In the genomic region with DNA sequence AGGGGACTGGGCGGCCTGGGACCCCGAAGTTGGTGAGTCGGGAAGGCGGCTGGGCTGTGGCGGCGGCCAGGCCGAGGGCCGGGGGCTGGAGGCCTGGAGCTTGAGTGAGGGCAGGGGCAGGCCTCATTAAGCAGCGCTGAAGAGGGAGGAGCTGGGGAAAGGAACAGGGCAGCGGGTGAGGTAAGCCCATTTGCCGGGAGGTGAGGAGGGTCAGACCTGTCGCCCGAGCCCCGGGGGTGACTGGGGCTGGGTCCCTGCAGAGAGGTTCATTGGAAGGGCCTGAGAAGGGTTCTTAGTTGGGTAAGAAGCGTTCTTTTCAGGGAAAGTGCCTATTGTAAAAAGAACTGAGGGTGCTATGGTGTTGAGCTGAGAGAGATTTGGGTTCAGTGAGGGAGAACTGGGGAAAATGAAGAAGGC, we compare ENCODE assay signal across 7 cellular contexts. TPM values are rescaled to one million over a fixed set of nuclear protein-coding genes. Genes with fewer than 3 reads are reported as not detected.
DNase-seq lines count a peak whose midpoint lies in the region; ATAC-seq and TF ChIP-seq lines count a peak whose summit lies in the region.

No MANE protein-coding gene starts in this region.

- peak overlapping the region; percentile 95 to 97 for H3K4me3 ChIP-seq in foreskin fibroblast (ENCODE audit: low read depth in 1 of 2, low read length in 2 of 2)
- peak overlapping the region; percentile 70 for H3K4me3 ChIP-seq in ovary

- no peaks in the 10 kb centered on the region for H3K27me3 ChIP-seq in ovary

- in situ Hi-C loops in G401 (cut with HindIII; ENCODE audit: low sequenced_read_pairs) = no loop called here

- H3K27ac ChIP-seq in ovary = peak overlapping the region; percentile 80 to 86

- H3K9me3 ChIP-seq in ovary = no peaks in the 10 kb centered on the region

- peaks cover 2% of the 10 kb centered on the region for H3K4me1 ChIP-seq in ovary (ENCODE audit: insufficient read depth)

- ATAC-seq in GM21723 (IDR thresholded peaks at IDR 0.05; ENCODE audit: unreplicated experiment) = peak; percentile 23

- TF ChIP-seq POLR2A in ovary (IDR thresholded peaks at IDR 0.05) = no peak

- 0 to 1% (median 0%) methylated on average over 15 of the region's 15 CpGs for WGBS in ovary, 3 donors

- intact Hi-C loops in ovary (cut with DNase I) = loop anchor here in 1 of 4 donors (5.0 kb wide), 1 partner anchor 42 kb away; a partner anchor contains a TSS

- no peaks in the 10 kb centered on the region for H3K36me3 ChIP-seq in ovary

- TF ChIP-seq CTCF in foreskin fibroblast (IDR thresholded peaks at IDR 0.05; ENCODE audit: low read depth, low read length) (no peak), ovary (IDR thresholded peaks at IDR 0.05) (no peak)

- DNase-seq in G401 (ENCODE audit: low spot score) = peak; percentile 42
- DNase-seq in LHCN-M2 (ENCODE audit: low read depth) = peak; percentile 19
- DNase-seq in activated CD4-positive, alpha-beta T cell treated with anti-CD3 and anti-CD28 coated beads, Interleukin-2, amount 50 U/mL, for 1 hour = peak; percentile 30
- DNase-seq in foreskin fibroblast = peak; percentile 29 to 67
- no peak for DNase-seq in ovary
- no peak for DNase-seq in NCI-H524 treated with DMSO at 0.1 percent for 48 hours (lab: John Stamatoyannopoulos, UW)

- no peak for TF ChIP-seq EP300 in ovary (IDR thresholded peaks at IDR 0.05)

RNA-seq across cellular contexts. Expression of a gene that starts 0.4 kb away (rescaled TPM):
- 16.9 and 22.1 TPM in 2 replicates for total RNA-seq in G401 (2014; rRNA removed; shearing (Covaris generic))
- total RNA-seq in LHCN-M2 (2014; rRNA removed) (46.7 and 60.3 TPM in 2 replicates), ovary (100 to 1,000 TPM in 5 of 7 donors, 10 to 100 TPM in 2; 60.4 to 136 (median 117) TPM)
- 58.5 TPM for polyA plus RNA-seq in LHCN-M2 (2012)
- 100 to 1,000 TPM in 1 of 2 donors, 10 to 100 TPM in 1; 81.7 to 217 TPM for polyA plus RNA-seq in ovary

RNA-seq across cellular contexts. Expression of a gene that starts 7.7 kb away (rescaled TPM):
- total RNA-seq in G401 (2014; rRNA removed; shearing (Covaris generic)) = 44.7 and 52.3 TPM in 2 replicates
- 64.4 and 66.5 TPM in 2 replicates for total RNA-seq in LHCN-M2 (2014; rRNA removed)
- 43.7 TPM for polyA plus RNA-seq in LHCN-M2 (2012)
- 10 to 100 TPM; 18.3 to 33.9 (median 31.3) TPM for total RNA-seq in ovary
- polyA plus RNA-seq in ovary = 10 to 100 TPM; 21.7 to 21.8 TPM

RNA-seq across cellular contexts. Expression of a gene that starts 8.5 kb away (rescaled TPM):
- 22.2 and 27.9 TPM in 2 replicates for total RNA-seq in G401 (2014; rRNA removed; shearing (Covaris generic))
- total RNA-seq in LHCN-M2 (2014; rRNA removed) (0.32 and 0.52 TPM in 2 replicates), ovary (10 to 100 TPM in 1 of 7 donors, 1 to 10 TPM in 6; 2.0 to 11.5 (median 3.7) TPM)
- 0.64 TPM for polyA plus RNA-seq in LHCN-M2 (2012)
- polyA plus RNA-seq in ovary = 1 to 10 TPM; 2.0 to 2.7 TPM

RNA-seq across cellular contexts. Expression of a gene that starts 22.8 kb away (rescaled TPM):
- 39.8 and 50.2 TPM in 2 replicates for total RNA-seq in G401 (2014; rRNA removed; shearing (Covaris generic))
- total RNA-seq in LHCN-M2 (2014; rRNA removed) (16.1 and 21.8 TPM in 2 replicates), ovary (10 to 100 TPM; 22.1 to 39.4 (median 31.9) TPM)
- polyA plus RNA-seq in LHCN-M2 (2012) = 11.7 TPM
- 10 to 100 TPM; 18.0 to 34.2 TPM for polyA plus RNA-seq in ovary

RNA-seq across cellular contexts. Expression of a gene that starts 43.4 kb away (rescaled TPM):
- 3.6 and 9.7 TPM in 2 replicates for total RNA-seq in G401 (2014; rRNA removed; shearing (Covaris generic))
- 56.0 and 71.4 TPM in 2 replicates for total RNA-seq in LHCN-M2 (2014; rRNA removed)
- 72.9 TPM for polyA plus RNA-seq in LHCN-M2 (2012)
- 10 to 100 TPM; 13.3 to 50.1 (median 26.0) TPM for total RNA-seq in ovary
- 10 to 100 TPM; 15.7 to 40.4 TPM for polyA plus RNA-seq in ovary

Comparison
In these comparisons a context has a peak if more than half of its experiments do, and no peak if none do; other contexts are left out.
1. DNase-seq: peak in G401 (single experiment), LHCN-M2 (single experiment), activated CD4-positive, alpha-beta T cell treated with anti-CD3 and anti-CD28 coated beads, Interleukin-2, amount 50 U/mL, for 1 hour (single experiment) and foreskin fibroblast (2 of 2); none in ovary (0 of 5) and NCI-H524 treated with DMSO at 0.1 percent for 48 hours (single experiment).